Comparison of ENCODE assay signal across 23 cellular contexts in the genomic region with DNA sequence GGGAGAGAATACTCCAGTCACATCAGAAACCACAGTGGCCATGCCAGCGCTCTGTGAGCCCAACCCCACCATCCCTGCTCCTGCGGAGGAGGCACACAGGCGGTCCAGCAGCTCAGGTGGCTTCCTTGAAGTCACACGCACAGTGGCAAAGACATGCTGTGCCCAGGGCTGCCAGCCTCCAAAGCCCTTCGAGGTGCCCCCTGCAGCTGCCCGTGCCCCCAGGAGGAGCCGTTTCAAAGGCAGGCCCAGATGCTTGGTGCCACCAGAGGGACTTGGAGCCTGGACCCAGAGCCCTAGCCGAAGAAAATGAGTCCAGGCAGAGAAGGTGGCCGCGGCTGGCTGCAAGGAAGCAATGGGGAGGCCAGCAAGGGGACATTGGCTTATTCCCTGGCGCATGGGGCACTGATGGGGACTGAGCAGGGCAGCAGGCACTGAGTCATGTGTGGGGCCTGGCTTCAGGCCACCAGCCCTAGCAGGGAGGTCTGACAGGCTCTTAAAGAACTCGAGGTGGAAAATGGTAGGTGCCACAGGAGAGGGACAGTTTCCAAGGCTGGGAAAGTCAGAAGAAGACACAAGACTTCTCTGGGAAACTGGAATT. TPM values are rescaled to one million over a fixed set of nuclear protein-coding genes. Genes with fewer than 3 reads are reported as not detected.
DNase-seq lines count a peak whose midpoint lies in the region; ATAC-seq, FAIRE-seq and TF ChIP-seq lines count a peak whose summit lies in the region.
"Had no signal": no experiment of that assay in that cellular context is flagged by ENCODE, and none has a peak within 500 bp of the region (broad histone marks: within the 10 kb centered on the region; RNA-seq: fewer than 3 reads in every experiment).

No MANE protein-coding gene starts in this region.

- H3K27ac Mint-ChIP-seq in astrocyte (ENCODE audit: unreplicated experiment) = no peak overlapping the region
- no peak overlapping the region for H3K27ac Mint-ChIP-seq in stimulated activated naive B cell treated with anti-CD40 and anti-IgM and Interleukin-4, amounts not matched to agents 10 μg/mL and 1 μg/mL and 100 μg/mL, for 72 hours
- H3K27ac Mint-ChIP-seq: activated CD4-positive, alpha-beta memory T cell treated with anti-CD3 and anti-CD28 coated beads for 36 hours; activated naive CD8-positive, alpha-beta T cell treated with anti-CD3 and anti-CD28 coated beads, Interleukin-2, amount 10 ng/mL, durations not matched to agents 7 days and 5 days; activated T-cell treated with anti-CD3 and anti-CD28 coated beads, Interleukin-2, amount 50 U/mL, for 72 hours; endodermal cell; naive thymus-derived CD4-positive, alpha-beta T cell; stimulated activated naive CD8-positive, alpha-beta T cell treated with anti-CD3 and anti-CD28 coated beads, Interleukin-15, Interleukin-2, amounts not matched to agents 100 ng/mL and 50 ng/mL, for 24 hours had no signal

- RAD21 ChIA-PET in HCT116 (lab: Charles Lee; ENCODE audit: low non-redundant PET in 1 of 2, low total read pairs in 2 of 2, uncharacterized antibody in 2 of 2, unreplicated experiment in 2 of 2) = no interaction called here

- peak; percentile 56 for DNase-seq in AG08396 (ENCODE audit: low spot score)
- DNase-seq in HCT116 (ENCODE audit: low read depth, low spot score) = no peak
- peak; percentile 4 for DNase-seq in astrocyte (ENCODE audit: low read depth)
- DNase-seq in kidney = peak; percentile 53
- no peak for DNase-seq in 8988T
- no peak for DNase-seq in stimulated activated naive B cell treated with anti-CD40 and anti-IgM and Interleukin-4, amounts not matched to agents 10 μg/mL and 1 μg/mL and 100 μg/mL, for 72 hours
- DNase-seq in ureter (ENCODE audit: low spot score) = no peak
- DNase-seq: activated CD4-positive, alpha-beta memory T cell treated with anti-CD3 and anti-CD28 coated beads for 36 hours; activated naive CD8-positive, alpha-beta T cell treated with anti-CD3 and anti-CD28 coated beads, Interleukin-2, amount 10 ng/mL, durations not matched to agents 7 days and 5 days; activated T-cell treated with anti-CD3 and anti-CD28 coated beads, Interleukin-2, amount 50 U/mL, for 72 hours; AML-193; Caco-2; endodermal cell; foreskin melanocyte; naive thymus-derived CD4-positive, alpha-beta T cell; NCI-H2081; NCI-H524 treated with DMSO at 0.1 percent for 48 hours had no signal

- intact Hi-C loops in HCT116 (cut with micrococcal nuclease) (no loop called here), kidney (cut with DNase I) (no loop called here)

- H3K36me3 ChIP-seq in HCT116 (ENCODE audit: control insufficient read depth in 1 of 2, insufficient read depth in 2 of 2, low read length in 2 of 2) (no peaks in the 10 kb centered on the region), astrocyte (ENCODE audit: insufficient read depth, low read length) (no peaks in the 10 kb centered on the region), kidney (ENCODE audit: control insufficient read depth in 1 of 2, insufficient read depth in 2 of 2, low read length in 2 of 2) (no peaks in the 10 kb centered on the region)

- POLR2A ChIA-PET in HCT116 (lab: Charles Lee) = no interaction called here

- H2AFZ ChIP-seq in HCT116 (ENCODE audit: low read depth, low read length, poor library complexity, severe bottlenecking) (no peak overlapping the region), astrocyte (ENCODE audit: low read depth, low read length) (no peak overlapping the region)

- no peak for TF ChIP-seq POLR2A in HCT116 (IDR thresholded peaks at IDR 0.05; ENCODE audit: borderline replicate concordance, extremely low read depth, insufficient read depth, insufficient read length)

- BruUV-seq in HCT116 (replicated peaks; lab: Mats Ljungman, UMichigan) = no TSS peak

- FAIRE-seq in astrocyte (lab: Jason Lieb, UNC) = no peak
- no peak for FAIRE-seq in kidney (lab: Jason Lieb, UNC)

- H3K9me3 Mint-ChIP-seq in astrocyte (ENCODE audit: unreplicated experiment) = no peaks in the 10 kb centered on the region
- H3K9me3 Mint-ChIP-seq in stimulated activated naive B cell treated with anti-CD40 and anti-IgM and Interleukin-4, amounts not matched to agents 10 μg/mL and 1 μg/mL and 100 μg/mL, for 72 hours = no peaks in the 10 kb centered on the region
- H3K9me3 Mint-ChIP-seq: activated CD4-positive, alpha-beta memory T cell treated with anti-CD3 and anti-CD28 coated beads for 36 hours; activated naive CD8-positive, alpha-beta T cell treated with anti-CD3 and anti-CD28 coated beads, Interleukin-2, amount 10 ng/mL, durations not matched to agents 7 days and 5 days; activated T-cell treated with anti-CD3 and anti-CD28 coated beads, Interleukin-2, amount 50 U/mL, for 72 hours; central memory CD8-positive, alpha-beta T cell; endodermal cell; naive thymus-derived CD4-positive, alpha-beta T cell; stimulated activated naive CD8-positive, alpha-beta T cell treated with anti-CD3 and anti-CD28 coated beads, Interleukin-15, Interleukin-2, amounts not matched to agents 100 ng/mL and 50 ng/mL, for 24 hours had no signal

- TF ChIP-seq RAD21 in HCT116 (IDR thresholded peaks at IDR 0.05; ENCODE audit: low read depth) = no peak

- H3K27me3 ChIP-seq in HCT116 (ENCODE audit: insufficient read depth, low read length) = no peaks in the 10 kb centered on the region
- peaks cover 2% of the 10 kb centered on the region for H3K27me3 ChIP-seq in astrocyte (ENCODE audit: insufficient read depth, low read length)

- H3K79me2 ChIP-seq in HCT116 (ENCODE audit: insufficient read depth, low read length) (no peaks in the 10 kb centered on the region), astrocyte (ENCODE audit: insufficient read depth, low read length) (no peaks in the 10 kb centered on the region)

- H3K4me1 Mint-ChIP-seq in astrocyte (ENCODE audit: low read depth, unreplicated experiment) = no peaks in the 10 kb centered on the region
- no peaks in the 10 kb centered on the region for H3K4me1 Mint-ChIP-seq in stimulated activated naive B cell treated with anti-CD40 and anti-IgM and Interleukin-4, amounts not matched to agents 10 μg/mL and 1 μg/mL and 100 μg/mL, for 72 hours
- H3K4me1 Mint-ChIP-seq: activated naive CD8-positive, alpha-beta T cell treated with anti-CD3 and anti-CD28 coated beads, Interleukin-2, amount 10 ng/mL, durations not matched to agents 7 days and 5 days; central memory CD8-positive, alpha-beta T cell; endodermal cell; naive thymus-derived CD4-positive, alpha-beta T cell had no signal

- H3K27me3 Mint-ChIP-seq in astrocyte (ENCODE audit: low read depth, unreplicated experiment) = peaks cover 32% of the 10 kb centered on the region
- no peaks in the 10 kb centered on the region for H3K27me3 Mint-ChIP-seq in stimulated activated naive B cell treated with anti-CD40 and anti-IgM and Interleukin-4, amounts not matched to agents 10 μg/mL and 1 μg/mL and 100 μg/mL, for 72 hours
- H3K27me3 Mint-ChIP-seq: activated naive CD8-positive, alpha-beta T cell treated with anti-CD3 and anti-CD28 coated beads, Interleukin-2, amount 10 ng/mL, durations not matched to agents 7 days and 5 days; stimulated activated naive CD8-positive, alpha-beta T cell treated with anti-CD3 and anti-CD28 coated beads, Interleukin-15, Interleukin-2, amounts not matched to agents 100 ng/mL and 50 ng/mL, for 24 hours had no signal

- CTCF ChIA-PET in HCT116 (lab: Charles Lee) = no interaction called here

- no peak for TF ChIP-seq CTCF in HCT116 (IDR thresholded peaks at IDR 0.05 in 2 of 3, conservative IDR thresholded peaks at IDR 0.05 in 1 of 3; ENCODE audit: borderline replicate concordance in 1 of 3, insufficient read depth in 1 of 3, low read depth in 2 of 3, low read length in 2 of 3)
- TF ChIP-seq CTCF in astrocyte (IDR thresholded peaks at IDR 0.05; ENCODE audit: insufficient read depth, low read depth, low read length) = no peak
- TF ChIP-seq CTCF in kidney (IDR thresholded peaks at IDR 0.05; ENCODE audit: borderline replicate concordance, extremely low read depth, insufficient read depth) = no peak

- H3K27ac ChIP-seq in HCT116 (ENCODE audit: low read depth, low read length) (no peak overlapping the region), astrocyte (ENCODE audit: low read depth, low read length) (no peak overlapping the region), kidney (ENCODE audit: low read depth in 2 of 2, low read length in 2 of 2) (no peak overlapping the region)

- no peaks in the 10 kb centered on the region for H3K9me2 ChIP-seq in HCT116 (ENCODE audit: insufficient read depth)

- peak; percentile 29; the same call in 1 of the 2 replicates for ATAC-seq in HCT116
- ATAC-seq in stimulated activated naive B cell treated with anti-CD40 and anti-IgM and Interleukin-4, amounts not matched to agents 10 μg/mL and 1 μg/mL and 100 μg/mL, for 72 hours (replicated peaks) = no peak
- no peak for ATAC-seq in GM18873 (IDR thresholded peaks at IDR 0.05; ENCODE audit: low FRiP score, unreplicated experiment)
- ATAC-seq: activated T-cell treated with anti-CD3 and anti-CD28 coated beads, Interleukin-2, amount 50 U/mL, for 72 hours; naive thymus-derived CD4-positive, alpha-beta T cell had no signal

- H3K9ac ChIP-seq in HCT116 (ENCODE audit: low read length) (no peak overlapping the region), astrocyte (ENCODE audit: low read length) (no peak overlapping the region), kidney (ENCODE audit: low read length in 2 of 2) (no peak overlapping the region)

- no peaks in the 10 kb centered on the region for H3K9me3 ChIP-seq in HCT116 (ENCODE audit: control insufficient read depth in 1 of 2, insufficient read depth in 1 of 2, low read depth in 1 of 2, low read length in 2 of 2)
- no peaks in the 10 kb centered on the region for H3K9me3 ChIP-seq in astrocyte (ENCODE audit: insufficient read depth, low read depth, low read length)
- H3K9me3 ChIP-seq in kidney (ENCODE audit: control insufficient read depth in 1 of 2, low read length in 2 of 2) = no peaks in the 10 kb centered on the region
- H3K9me3 ChIP-seq: Caco-2 had no signal

- H3K4me2 ChIP-seq in HCT116 (ENCODE audit: low read length) (no peak overlapping the region), astrocyte (ENCODE audit: low read length) (no peak overlapping the region)

- H3K4me3 ChIP-seq in HCT116 (replicated peaks in 1 of 2; ENCODE audit: low read depth in 1 of 2, low read length in 2 of 2) = no peak overlapping the region
- H3K4me3 ChIP-seq in astrocyte (ENCODE audit: insufficient read depth, low read depth, low read length) = no peak overlapping the region
- H3K4me3 ChIP-seq in kidney (ENCODE audit: low read length in 2 of 2) = no peak overlapping the region
- H3K4me3 ChIP-seq: lung had no signal

- H3K4me3 Mint-ChIP-seq in astrocyte (ENCODE audit: unreplicated experiment) = no peak overlapping the region
- no peak overlapping the region for H3K4me3 Mint-ChIP-seq in stimulated activated naive B cell treated with anti-CD40 and anti-IgM and Interleukin-4, amounts not matched to agents 10 μg/mL and 1 μg/mL and 100 μg/mL, for 72 hours
- H3K4me3 Mint-ChIP-seq: activated CD4-positive, alpha-beta memory T cell treated with anti-CD3 and anti-CD28 coated beads for 36 hours; activated naive CD8-positive, alpha-beta T cell treated with anti-CD3 and anti-CD28 coated beads, Interleukin-2, amount 10 ng/mL, durations not matched to agents 7 days and 5 days; activated T-cell treated with anti-CD3 and anti-CD28 coated beads, Interleukin-2, amount 50 U/mL, for 72 hours; central memory CD8-positive, alpha-beta T cell; endodermal cell; naive thymus-derived CD4-positive, alpha-beta T cell; stimulated activated naive CD8-positive, alpha-beta T cell treated with anti-CD3 and anti-CD28 coated beads, Interleukin-15, Interleukin-2, amounts not matched to agents 100 ng/mL and 50 ng/mL, for 24 hours had no signal

- H3K36me3 Mint-ChIP-seq in astrocyte (ENCODE audit: low read depth, unreplicated experiment) = no peaks in the 10 kb centered on the region
- H3K36me3 Mint-ChIP-seq in stimulated activated naive B cell treated with anti-CD40 and anti-IgM and Interleukin-4, amounts not matched to agents 10 μg/mL and 1 μg/mL and 100 μg/mL, for 72 hours = no peaks in the 10 kb centered on the region
- H3K36me3 Mint-ChIP-seq: activated CD4-positive, alpha-beta memory T cell treated with anti-CD3 and anti-CD28 coated beads for 36 hours; activated naive CD8-positive, alpha-beta T cell treated with anti-CD3 and anti-CD28 coated beads, Interleukin-2, amount 10 ng/mL, durations not matched to agents 7 days and 5 days; naive thymus-derived CD4-positive, alpha-beta T cell had no signal

- H4K20me1 ChIP-seq in HCT116 (ENCODE audit: insufficient read depth) = no peaks in the 10 kb centered on the region
- no peaks in the 10 kb centered on the region for H4K20me1 ChIP-seq in astrocyte (ENCODE audit: insufficient read depth, low read length)

- H3K4me1 ChIP-seq in HCT116 (ENCODE audit: control insufficient read depth in 1 of 2, insufficient read depth in 2 of 2, low read length in 2 of 2) = peaks cover 0 to 2% of the 10 kb centered on the region in 2 experiments; a peak in 1 of 4 replicates
- no peaks in the 10 kb centered on the region for H3K4me1 ChIP-seq in astrocyte (ENCODE audit: insufficient read depth, low read length)
- H3K4me1 ChIP-seq in kidney (ENCODE audit: control insufficient read depth in 1 of 2, insufficient read depth in 1 of 2, low read depth in 1 of 2, low read length in 2 of 2) = no peaks in the 10 kb centered on the region

RNA-seq across cellular contexts. Expression of gene CACNG1, which starts 17.2 kb away (rescaled TPM):
- not detected for total RNA-seq in HCT116 (2021; ENCODE audit: unreplicated experiment)
- not detected in 2 replicates for polyA plus RNA-seq in HCT116 (2012)
- not detected in 2 replicates for total RNA-seq in astrocyte
- not detected for total RNA-seq in kidney
- polyA plus RNA-seq in kidney (ENCODE audit: insufficient read depth, low read depth, low replicate concordance) = not detected
- not detected for total RNA-seq in ureter
- total RNA-seq: activated CD4-positive, alpha-beta memory T cell treated with anti-CD3 and anti-CD28 coated beads for 36 hours; activated naive CD8-positive, alpha-beta T cell treated with anti-CD3 and anti-CD28 coated beads, Interleukin-2, amount 10 ng/mL, durations not matched to agents 7 days and 5 days; activated T-cell treated with anti-CD3 and anti-CD28 coated beads, Interleukin-2, amount 50 U/mL, for 72 hours; Caco-2; endodermal cell; H1; lung; naive thymus-derived CD4-positive, alpha-beta T cell; OCI-LY7 had no signal
- polyA plus RNA-seq: H1; naive thymus-derived CD4-positive, alpha-beta T cell had no signal

Comparison
In these comparisons a context has a peak if more than half of its experiments do, and no peak if none do; other contexts are left out.
1. DNase-seq: peak in AG08396 (single experiment), astrocyte (single experiment) and kidney (single experiment); none in HCT116 (single experiment), 8988T (single experiment), stimulated activated naive B cell treated with anti-CD40 and anti-IgM and Interleukin-4, amounts not matched to agents 10 μg/mL and 1 μg/mL and 100 μg/mL, for 72 hours (single experiment) and ureter (single experiment).